In the genomic region with DNA sequence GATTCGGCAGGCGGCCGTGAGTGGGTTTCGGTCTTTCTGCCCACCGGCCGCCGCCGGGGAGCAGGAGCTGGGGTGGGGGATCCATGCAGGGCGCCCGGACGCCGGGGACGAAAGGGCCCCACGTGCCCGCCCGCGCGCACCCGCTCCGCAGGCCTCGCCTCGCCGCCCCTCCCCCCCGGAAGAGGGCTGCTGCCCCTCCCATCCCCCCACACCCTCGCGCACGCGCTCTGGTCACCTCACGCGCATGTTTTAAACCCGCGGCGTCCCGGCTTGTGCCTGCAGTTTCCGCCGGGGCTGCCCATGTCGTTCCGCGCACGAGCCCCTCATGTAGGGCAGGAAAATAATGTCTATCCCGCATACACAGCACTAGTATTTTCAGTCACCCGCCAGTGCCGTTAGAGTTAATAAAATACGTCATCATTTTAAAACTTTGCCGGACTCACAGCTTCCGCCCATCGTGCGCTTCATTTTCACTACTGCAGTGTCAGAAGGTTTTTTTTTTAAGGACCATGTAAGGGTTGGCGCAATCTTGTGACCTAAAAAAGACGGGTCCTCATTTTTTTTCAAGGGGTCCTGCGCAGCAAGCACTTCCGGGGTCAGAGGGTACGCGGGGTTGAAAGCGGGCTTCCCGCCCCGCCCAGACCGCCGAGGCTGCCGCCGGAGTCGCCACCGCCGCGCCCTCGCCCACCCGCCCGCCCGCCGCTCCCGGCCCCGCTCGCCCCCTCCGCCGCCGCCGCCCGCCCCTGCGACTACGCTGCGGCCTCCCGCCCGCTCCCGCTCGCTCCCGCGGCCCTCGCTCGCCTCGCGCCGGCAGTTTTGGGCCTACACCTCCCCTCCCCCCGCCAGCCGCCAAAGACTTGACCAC, we compare ENCODE assay signal across 1 cellular context.
TF ChIP-seq lines count a peak whose summit lies in the region.

A gene (plus strand): TSS at position 640 of the 865 bp plus-strand sequence. CDS start 267 bp downstream, outside the sequence.

TF ChIP-seq in HepG2, 621 proteins besides CTCF, POLR2A, EP300 and RAD21 (continued from another document and continues in another):
- TF ChIP-seq, protein P1, sequence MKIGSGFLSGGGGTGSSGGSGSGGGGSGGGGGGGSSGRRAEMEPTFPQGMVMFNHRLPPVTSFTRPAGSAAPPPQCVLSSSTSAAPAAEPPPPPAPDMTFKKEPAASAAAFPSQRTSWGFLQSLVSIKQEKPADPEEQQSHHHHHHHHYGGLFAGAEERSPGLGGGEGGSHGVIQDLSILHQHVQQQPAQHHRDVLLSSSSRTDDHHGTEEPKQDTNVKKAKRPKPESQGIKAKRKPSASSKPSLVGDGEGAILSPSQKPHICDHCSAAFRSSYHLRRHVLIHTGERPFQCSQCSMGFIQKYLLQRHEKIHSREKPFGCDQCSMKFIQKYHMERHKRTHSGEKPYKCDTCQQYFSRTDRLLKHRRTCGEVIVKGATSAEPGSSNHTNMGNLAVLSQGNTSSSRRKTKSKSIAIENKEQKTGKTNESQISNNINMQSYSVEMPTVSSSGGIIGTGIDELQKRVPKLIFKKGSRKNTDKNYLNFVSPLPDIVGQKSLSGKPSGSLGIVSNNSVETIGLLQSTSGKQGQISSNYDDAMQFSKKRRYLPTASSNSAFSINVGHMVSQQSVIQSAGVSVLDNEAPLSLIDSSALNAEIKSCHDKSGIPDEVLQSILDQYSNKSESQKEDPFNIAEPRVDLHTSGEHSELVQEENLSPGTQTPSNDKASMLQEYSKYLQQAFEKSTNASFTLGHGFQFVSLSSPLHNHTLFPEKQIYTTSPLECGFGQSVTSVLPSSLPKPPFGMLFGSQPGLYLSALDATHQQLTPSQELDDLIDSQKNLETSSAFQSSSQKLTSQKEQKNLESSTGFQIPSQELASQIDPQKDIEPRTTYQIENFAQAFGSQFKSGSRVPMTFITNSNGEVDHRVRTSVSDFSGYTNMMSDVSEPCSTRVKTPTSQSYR (CRISPR knock-in tag; IDR thresholded peaks at IDR 0.05; ENCODE audit: borderline replicate concordance): peak; percentile 99
- TF ChIP-seq, protein P2, sequence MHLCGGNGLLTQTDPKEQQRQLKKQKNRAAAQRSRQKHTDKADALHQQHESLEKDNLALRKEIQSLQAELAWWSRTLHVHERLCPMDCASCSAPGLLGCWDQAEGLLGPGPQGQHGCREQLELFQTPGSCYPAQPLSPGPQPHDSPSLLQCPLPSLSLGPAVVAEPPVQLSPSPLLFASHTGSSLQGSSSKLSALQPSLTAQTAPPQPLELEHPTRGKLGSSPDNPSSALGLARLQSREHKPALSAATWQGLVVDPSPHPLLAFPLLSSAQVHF (CRISPR knock-in tag; IDR thresholded peaks at IDR 0.05): peak; percentile 73; the same call in 1 of the 2 replicates
- TF ChIP-seq, protein P3, sequence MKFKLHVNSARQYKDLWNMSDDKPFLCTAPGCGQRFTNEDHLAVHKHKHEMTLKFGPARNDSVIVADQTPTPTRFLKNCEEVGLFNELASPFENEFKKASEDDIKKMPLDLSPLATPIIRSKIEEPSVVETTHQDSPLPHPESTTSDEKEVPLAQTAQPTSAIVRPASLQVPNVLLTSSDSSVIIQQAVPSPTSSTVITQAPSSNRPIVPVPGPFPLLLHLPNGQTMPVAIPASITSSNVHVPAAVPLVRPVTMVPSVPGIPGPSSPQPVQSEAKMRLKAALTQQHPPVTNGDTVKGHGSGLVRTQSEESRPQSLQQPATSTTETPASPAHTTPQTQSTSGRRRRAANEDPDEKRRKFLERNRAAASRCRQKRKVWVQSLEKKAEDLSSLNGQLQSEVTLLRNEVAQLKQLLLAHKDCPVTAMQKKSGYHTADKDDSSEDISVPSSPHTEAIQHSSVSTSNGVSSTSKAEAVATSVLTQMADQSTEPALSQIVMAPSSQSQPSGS (CRISPR knock-in tag; IDR thresholded peaks at IDR 0.05): peak; percentile 77
- TF ChIP-seq HNRNPK (IDR thresholded peaks at IDR 0.05; ENCODE audit: low read depth, low read length, poor library complexity, severe bottlenecking): peak; percentile 88
- peak; percentile 2; the same call in 1 of the 2 replicates for TF ChIP-seq ZNF674 (CRISPR knock-in tag; IDR thresholded peaks at IDR 0.05; ENCODE audit: low read depth)
- TF ChIP-seq, protein P4, sequence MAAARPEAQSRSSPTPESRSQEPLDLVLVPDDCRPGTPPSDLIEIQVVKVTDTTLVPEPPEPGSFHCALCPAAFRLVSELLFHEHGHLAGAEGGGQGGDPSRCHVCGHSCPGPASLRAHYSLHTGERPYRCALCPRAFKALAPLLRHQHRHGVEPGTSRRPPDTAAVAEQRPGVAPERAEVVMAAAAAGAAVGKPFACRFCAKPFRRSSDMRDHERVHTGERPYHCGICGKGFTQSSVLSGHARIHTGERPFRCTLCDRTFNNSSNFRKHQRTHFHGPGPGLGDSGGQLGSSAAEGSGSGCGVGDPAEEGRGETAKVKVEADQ (CRISPR knock-in tag; IDR thresholded peaks at IDR 0.05; ENCODE audit: borderline replicate concordance): peak; percentile 10
- TF ChIP-seq, protein P5, sequence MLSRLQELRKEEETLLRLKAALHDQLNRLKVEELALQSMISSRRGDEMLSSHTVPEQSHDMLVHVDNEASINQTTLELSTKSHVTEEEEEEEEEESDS (CRISPR knock-in tag; IDR thresholded peaks at IDR 0.05; ENCODE audit: borderline replicate concordance): no peak
- TF ChIP-seq, protein P6, sequence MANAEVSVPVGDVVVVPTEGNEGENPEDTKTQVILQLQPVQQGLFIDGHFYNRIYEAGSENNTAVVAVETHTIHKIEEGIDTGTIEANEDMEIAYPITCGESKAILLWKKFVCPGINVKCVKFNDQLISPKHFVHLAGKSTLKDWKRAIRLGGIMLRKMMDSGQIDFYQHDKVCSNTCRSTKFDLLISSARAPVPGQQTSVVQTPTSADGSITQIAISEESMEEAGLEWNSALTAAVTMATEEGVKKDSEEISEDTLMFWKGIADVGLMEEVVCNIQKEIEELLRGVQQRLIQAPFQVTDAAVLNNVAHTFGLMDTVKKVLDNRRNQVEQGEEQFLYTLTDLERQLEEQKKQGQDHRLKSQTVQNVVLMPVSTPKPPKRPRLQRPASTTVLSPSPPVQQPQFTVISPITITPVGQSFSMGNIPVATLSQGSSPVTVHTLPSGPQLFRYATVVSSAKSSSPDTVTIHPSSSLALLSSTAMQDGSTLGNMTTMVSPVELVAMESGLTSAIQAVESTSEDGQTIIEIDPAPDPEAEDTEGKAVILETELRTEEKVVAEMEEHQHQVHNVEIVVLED (CRISPR knock-in tag; IDR thresholded peaks at IDR 0.05; ENCODE audit: borderline replicate concordance): peak; percentile 54; the same call in 1 of the 2 replicates
- no peak for TF ChIP-seq NRL (CRISPR knock-in tag; IDR thresholded peaks at IDR 0.05; ENCODE audit: borderline replicate concordance)
- TF ChIP-seq SATB2 (CRISPR knock-in tag; IDR thresholded peaks at IDR 0.05): no peak; the same call in 1 of the 2 replicates
- TF ChIP-seq, protein P7, sequence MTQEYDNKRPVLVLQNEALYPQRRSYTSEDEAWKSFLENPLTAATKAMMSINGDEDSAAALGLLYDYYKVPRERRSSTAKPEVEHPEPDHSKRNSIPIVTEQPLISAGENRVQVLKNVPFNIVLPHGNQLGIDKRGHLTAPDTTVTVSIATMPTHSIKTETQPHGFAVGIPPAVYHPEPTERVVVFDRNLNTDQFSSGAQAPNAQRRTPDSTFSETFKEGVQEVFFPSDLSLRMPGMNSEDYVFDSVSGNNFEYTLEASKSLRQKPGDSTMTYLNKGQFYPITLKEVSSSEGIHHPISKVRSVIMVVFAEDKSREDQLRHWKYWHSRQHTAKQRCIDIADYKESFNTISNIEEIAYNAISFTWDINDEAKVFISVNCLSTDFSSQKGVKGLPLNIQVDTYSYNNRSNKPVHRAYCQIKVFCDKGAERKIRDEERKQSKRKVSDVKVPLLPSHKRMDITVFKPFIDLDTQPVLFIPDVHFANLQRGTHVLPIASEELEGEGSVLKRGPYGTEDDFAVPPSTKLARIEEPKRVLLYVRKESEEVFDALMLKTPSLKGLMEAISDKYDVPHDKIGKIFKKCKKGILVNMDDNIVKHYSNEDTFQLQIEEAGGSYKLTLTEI (CRISPR knock-in tag; conservative IDR thresholded peaks at IDR 0.05): no peak
- TF ChIP-seq SRSF4 (IDR thresholded peaks at IDR 0.05; ENCODE audit: low read depth, low read length, poor library complexity, severe bottlenecking): no peak
- peak; percentile 43 for TF ChIP-seq SPEN (CRISPR knock-in tag; IDR thresholded peaks at IDR 0.05; ENCODE audit: low read depth)
- peak; percentile 3 for TF ChIP-seq MED1 (CRISPR knock-in tag; IDR thresholded peaks at IDR 0.05)
- no peak for TF ChIP-seq JARID2 (CRISPR knock-in tag; IDR thresholded peaks at IDR 0.05; ENCODE audit: insufficient replicate concordance)
- no peak for TF ChIP-seq FOSL1 (CRISPR knock-in tag; IDR thresholded peaks at IDR 0.05; ENCODE audit: borderline replicate concordance)
- TF ChIP-seq ZNF878 (CRISPR knock-in tag; IDR thresholded peaks at IDR 0.05): peak; percentile 85; the same call in 1 of the 2 replicates
- TF ChIP-seq TAF1 (CRISPR knock-in tag; IDR thresholded peaks at IDR 0.05): peak; percentile 50; the same call in 1 of the 2 replicates
- TF ChIP-seq ONECUT2 (CRISPR knock-in tag; IDR thresholded peaks at IDR 0.05): no peak
- TF ChIP-seq ZNF263 (CRISPR knock-in tag; IDR thresholded peaks at IDR 0.05): no peak
- TF ChIP-seq, protein P8, sequence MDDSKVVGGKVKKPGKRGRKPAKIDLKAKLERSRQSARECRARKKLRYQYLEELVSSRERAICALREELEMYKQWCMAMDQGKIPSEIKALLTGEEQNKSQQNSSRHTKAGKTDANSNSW (CRISPR knock-in tag; IDR thresholded peaks at IDR 0.05; ENCODE audit: borderline replicate concordance): 0 out of 2 replicates have a peak, but pooled peaks have one; percentile 10
- no peak for TF ChIP-seq SMAD1 (CRISPR knock-in tag; IDR thresholded peaks at IDR 0.05; ENCODE audit: borderline replicate concordance, low read depth)
- peak; percentile 25 for TF ChIP-seq SKI (IDR thresholded peaks at IDR 0.05; ENCODE audit: partially characterized antibody)
- peak; percentile 74; the same call in 1 of the 2 replicates for TF ChIP-seq ZNF768 (CRISPR knock-in tag; IDR thresholded peaks at IDR 0.05)
- TF ChIP-seq ZNF563 (CRISPR knock-in tag; IDR thresholded peaks at IDR 0.05): peak; percentile 77
- TF ChIP-seq MAFF (IDR thresholded peaks at IDR 0.05; ENCODE audit: low read depth, low read length): 0 out of 2 replicates have a peak, but pooled peaks have one; percentile 29
- peak; percentile 59; the same call in 1 of the 2 replicates for TF ChIP-seq ZNF546 (CRISPR knock-in tag; conservative IDR thresholded peaks at IDR 0.05)
- TF ChIP-seq REL (CRISPR knock-in tag; conservative IDR thresholded peaks at IDR 0.05): 0 out of 2 replicates have a peak, but pooled peaks have one; percentile 8
- no peak for TF ChIP-seq TP53 (CRISPR knock-in tag; conservative IDR thresholded peaks at IDR 0.05)
- no peak for TF ChIP-seq ZNF703 (CRISPR knock-in tag; IDR thresholded peaks at IDR 0.05; ENCODE audit: borderline replicate concordance)
- TF ChIP-seq, protein P9, sequence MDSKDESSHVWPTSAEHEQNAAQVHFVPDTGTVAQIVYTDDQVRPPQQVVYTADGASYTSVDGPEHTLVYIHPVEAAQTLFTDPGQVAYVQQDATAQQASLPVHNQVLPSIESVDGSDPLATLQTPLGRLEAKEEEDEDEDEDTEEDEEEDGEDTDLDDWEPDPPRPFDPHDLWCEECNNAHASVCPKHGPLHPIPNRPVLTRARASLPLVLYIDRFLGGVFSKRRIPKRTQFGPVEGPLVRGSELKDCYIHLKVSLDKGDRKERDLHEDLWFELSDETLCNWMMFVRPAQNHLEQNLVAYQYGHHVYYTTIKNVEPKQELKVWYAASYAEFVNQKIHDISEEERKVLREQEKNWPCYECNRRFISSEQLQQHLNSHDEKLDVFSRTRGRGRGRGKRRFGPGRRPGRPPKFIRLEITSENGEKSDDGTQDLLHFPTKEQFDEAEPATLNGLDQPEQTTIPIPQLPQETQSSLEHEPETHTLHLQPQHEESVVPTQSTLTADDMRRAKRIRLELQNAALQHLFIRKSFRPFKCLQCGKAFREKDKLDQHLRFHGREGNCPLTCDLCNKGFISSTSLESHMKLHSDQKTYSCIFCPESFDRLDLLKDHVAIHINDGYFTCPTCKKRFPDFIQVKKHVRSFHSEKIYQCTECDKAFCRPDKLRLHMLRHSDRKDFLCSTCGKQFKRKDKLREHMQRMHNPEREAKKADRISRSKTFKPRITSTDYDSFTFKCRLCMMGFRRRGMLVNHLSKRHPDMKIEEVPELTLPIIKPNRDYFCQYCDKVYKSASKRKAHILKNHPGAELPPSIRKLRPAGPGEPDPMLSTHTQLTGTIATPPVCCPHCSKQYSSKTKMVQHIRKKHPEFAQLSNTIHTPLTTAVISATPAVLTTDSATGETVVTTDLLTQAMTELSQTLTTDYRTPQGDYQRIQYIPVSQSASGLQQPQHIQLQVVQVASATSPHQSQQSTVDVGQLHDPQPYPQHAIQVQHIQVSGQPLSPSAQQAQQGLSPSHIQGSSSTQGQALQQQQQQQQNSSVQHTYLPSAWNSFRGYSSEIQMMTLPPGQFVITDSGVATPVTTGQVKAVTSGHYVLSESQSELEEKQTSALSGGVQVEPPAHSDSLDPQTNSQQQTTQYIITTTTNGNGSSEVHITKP (CRISPR knock-in tag; IDR thresholded peaks at IDR 0.05; ENCODE audit: low read depth): no peak
- TF ChIP-seq, protein P10, sequence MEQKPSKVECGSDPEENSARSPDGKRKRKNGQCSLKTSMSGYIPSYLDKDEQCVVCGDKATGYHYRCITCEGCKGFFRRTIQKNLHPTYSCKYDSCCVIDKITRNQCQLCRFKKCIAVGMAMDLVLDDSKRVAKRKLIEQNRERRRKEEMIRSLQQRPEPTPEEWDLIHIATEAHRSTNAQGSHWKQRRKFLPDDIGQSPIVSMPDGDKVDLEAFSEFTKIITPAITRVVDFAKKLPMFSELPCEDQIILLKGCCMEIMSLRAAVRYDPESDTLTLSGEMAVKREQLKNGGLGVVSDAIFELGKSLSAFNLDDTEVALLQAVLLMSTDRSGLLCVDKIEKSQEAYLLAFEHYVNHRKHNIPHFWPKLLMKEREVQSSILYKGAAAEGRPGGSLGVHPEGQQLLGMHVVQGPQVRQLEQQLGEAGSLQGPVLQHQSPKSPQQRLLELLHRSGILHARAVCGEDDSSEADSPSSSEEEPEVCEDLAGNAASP (CRISPR knock-in tag; IDR thresholded peaks at IDR 0.05; ENCODE audit: borderline replicate concordance): 0 out of 2 replicates have a peak, but pooled peaks have one; percentile 28
- TF ChIP-seq SOX5 (CRISPR knock-in tag; IDR thresholded peaks at IDR 0.05; ENCODE audit: borderline replicate concordance): 0 out of 2 replicates have a peak, but pooled peaks have one; percentile 5
- 0 out of 2 replicates have a peak, but pooled peaks have one; percentile 7 for TF ChIP-seq ZFP37 (CRISPR knock-in tag; IDR thresholded peaks at IDR 0.05; ENCODE audit: borderline replicate concordance)
- TF ChIP-seq ZNF558 (CRISPR knock-in tag; IDR thresholded peaks at IDR 0.05; ENCODE audit: borderline replicate concordance): peak; percentile 18; the same call in 1 of the 2 replicates
- peak; percentile 77; the same call in 2 of the 3 replicates for TF ChIP-seq MXI1 (IDR thresholded peaks at IDR 0.05; ENCODE audit: borderline replicate concordance, low read depth, low read length)
- TF ChIP-seq, protein P11, sequence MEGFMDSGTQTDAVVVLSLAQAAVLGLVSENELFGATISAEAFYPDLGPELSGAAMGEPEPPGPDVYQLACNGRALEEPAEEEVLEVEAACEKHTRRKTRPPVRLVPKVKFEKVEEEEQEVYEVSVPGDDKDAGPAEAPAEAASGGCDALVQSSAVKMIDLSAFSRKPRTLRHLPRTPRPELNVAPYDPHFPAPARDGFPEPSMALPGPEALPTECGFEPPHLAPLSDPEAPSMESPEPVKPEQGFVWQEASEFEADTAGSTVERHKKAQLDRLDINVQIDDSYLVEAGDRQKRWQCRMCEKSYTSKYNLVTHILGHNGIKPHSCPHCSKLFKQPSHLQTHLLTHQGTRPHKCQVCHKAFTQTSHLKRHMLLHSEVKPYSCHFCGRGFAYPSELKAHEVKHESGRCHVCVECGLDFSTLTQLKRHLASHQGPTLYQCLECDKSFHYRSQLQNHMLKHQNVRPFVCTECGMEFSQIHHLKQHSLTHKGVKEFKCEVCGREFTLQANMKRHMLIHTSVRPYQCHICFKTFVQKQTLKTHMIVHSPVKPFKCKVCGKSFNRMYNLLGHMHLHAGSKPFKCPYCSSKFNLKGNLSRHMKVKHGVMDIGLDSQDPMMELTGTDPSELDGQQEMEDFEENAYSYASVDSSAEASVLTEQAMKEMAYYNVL (CRISPR knock-in tag; IDR thresholded peaks at IDR 0.05; ENCODE audit: borderline replicate concordance): 0 out of 2 replicates have a peak, but pooled peaks have one; percentile 5
